ENCODE assay signal across 1 cellular context in genomic region chr17:80198144-80198661, GRCh38.
TF ChIP-seq lines count a peak whose summit lies in the region.

No MANE protein-coding gene starts in this region.

TF ChIP-seq in GM23338, 12 proteins besides CTCF, POLR2A, EP300 and RAD21 (continued from another document):
- no peak for TF ChIP-seq ZNF462 (CRISPR knock-in tag; IDR thresholded peaks at IDR 0.05)
